ENCODE assay signal across 22 cellular contexts in genomic region chr13:21229241-21230024, GRCh38.
"Had no signal": no experiment of that assay in that cellular context is flagged by ENCODE, and none has a peak within 500 bp of the region (broad histone marks: within the 10 kb centered on the region; RNA-seq: fewer than 3 reads in every experiment).

No MANE protein-coding gene starts in this region.

- H3K4me3 Mint-ChIP-seq: activated CD4-positive, alpha-beta memory T cell treated with anti-CD3 and anti-CD28 coated beads for 36 hours; activated naive CD8-positive, alpha-beta T cell treated with anti-CD3 and anti-CD28 coated beads, Interleukin-2, amount 10 ng/mL, durations not matched to agents 7 days and 5 days; T-helper 17 cell; WTC11 had no signal

- ATAC-seq: T-helper 17 cell, WTC11 had no signal

- H3K9me3 ChIP-seq: adrenal gland, breast epithelium, Peyer's patch had no signal

- H3K27ac Mint-ChIP-seq: activated CD4-positive, alpha-beta memory T cell treated with anti-CD3 and anti-CD28 coated beads for 36 hours; activated naive CD8-positive, alpha-beta T cell treated with anti-CD3 and anti-CD28 coated beads, Interleukin-2, amount 10 ng/mL, durations not matched to agents 7 days and 5 days; T-helper 17 cell; WTC11 had no signal

- H3K36me3 ChIP-seq: adrenal gland, breast epithelium, Peyer's patch had no signal

- H3K9ac ChIP-seq: KMS-11 had no signal

- H3K4me2 ChIP-seq: KMS-11 had no signal

- H3K4me1 ChIP-seq: adrenal gland, breast epithelium, Peyer's patch had no signal

- H3K4me3 ChIP-seq: adrenal gland, breast epithelium, Peyer's patch had no signal

- H3K27me3 ChIP-seq: adrenal gland, breast epithelium, Peyer's patch had no signal

- H3K9me3 Mint-ChIP-seq: activated CD4-positive, alpha-beta memory T cell treated with anti-CD3 and anti-CD28 coated beads for 36 hours; activated naive CD8-positive, alpha-beta T cell treated with anti-CD3 and anti-CD28 coated beads, Interleukin-2, amount 10 ng/mL, durations not matched to agents 7 days and 5 days had no signal

- H3K36me3 Mint-ChIP-seq: activated CD4-positive, alpha-beta memory T cell treated with anti-CD3 and anti-CD28 coated beads for 36 hours; activated naive CD8-positive, alpha-beta T cell treated with anti-CD3 and anti-CD28 coated beads, Interleukin-2, amount 10 ng/mL, durations not matched to agents 7 days and 5 days; WTC11 had no signal

- DNase-seq: activated CD4-positive, alpha-beta memory T cell treated with anti-CD3 and anti-CD28 coated beads for 36 hours; activated CD4-positive, alpha-beta T cell treated with anti-CD3 and anti-CD28 coated beads for 48 hours; activated CD4-positive, CD25-positive, alpha-beta regulatory T cell treated with anti-CD3 and anti-CD28 coated beads, Interleukin-2, amount 50 U/mL, for 72 hours; activated CD8-positive, alpha-beta memory T cell treated with anti-CD3 and anti-CD28 coated beads, Interleukin-2, amount 50 U/mL, for 4 hours; activated naive CD4-positive, alpha-beta T cell treated with anti-CD3 and anti-CD28 coated beads, Interleukin-2, amount 50 U/mL, for 16 hours; activated naive CD8-positive, alpha-beta T cell treated with anti-CD3 and anti-CD28 coated beads, Interleukin-2, amount 10 ng/mL, durations not matched to agents 7 days and 5 days; adrenal gland; anterior cingulate cortex; caudate nucleus; MM.1S; NCI-H146; NCI-H187 treated with DMSO at 0.1 percent for 48 hours; NCI-H2081 treated with DMSO at 0.1 percent for 48 hours; NCI-H446; NCI-H524; Peyer's patch; SHP77; T-helper 17 cell; T-helper 9 cell had no signal

- H3K27ac ChIP-seq: adrenal gland, breast epithelium, KMS-11, Peyer's patch had no signal
